ENCODE assay signal across 13 cellular contexts in genomic region chr2:189582140-189582825, GRCh38. TPM values are rescaled to one million over a fixed set of nuclear protein-coding genes. Genes with fewer than 3 reads are reported as not detected.
A peak's percentile ranks its signal among the peaks of the same experiment; 100 is the strongest.
DNase-seq lines count a peak whose midpoint lies in the region; ATAC-seq and TF ChIP-seq lines count a peak whose summit lies in the region.
"Had no signal": no experiment of that assay in that cellular context is flagged by ENCODE, and none has a peak within 500 bp of the region (broad histone marks: within the 10 kb centered on the region; RNA-seq: fewer than 3 reads in every experiment).

No MANE protein-coding gene starts in this region.

- no peak overlapping the region for H3K27ac Mint-ChIP-seq in activated naive CD8-positive, alpha-beta T cell treated with anti-CD3 and anti-CD28 coated beads, Interleukin-2, amount 50 U/mL, for 24 hours
- H3K27ac Mint-ChIP-seq in naive thymus-derived CD4-positive, alpha-beta T cell, result peak overlapping the region in 5 of 9 donors; percentile 31 to 98 (median 78)

- peaks cover 47% of the 10 kb centered on the region for H3K4me1 ChIP-seq in left ventricle myocardium inferior
- H3K4me1 ChIP-seq in naive thymus-derived CD4-positive, alpha-beta T cell (ENCODE audit: control insufficient read depth in 2 of 2, insufficient read depth in 2 of 2, low read length in 2 of 2), result peaks cover 0 to 8% of the 10 kb centered on the region in 2 donors
- H3K4me1 ChIP-seq in upper lobe of left lung, result peaks cover 7 to 38% (median 16%) of the 10 kb centered on the region in 4 donors

- ATAC-seq in left ventricle myocardium superior, result no peak
- ATAC-seq in activated naive CD8-positive, alpha-beta T cell treated with anti-CD3 and anti-CD28 coated beads, Interleukin-2, amount 50 U/mL, for 24 hours, result no peak
- ATAC-seq in naive thymus-derived CD4-positive, alpha-beta T cell, result no peak
- no peak for ATAC-seq in upper lobe of left lung (ENCODE audit: low FRiP score in 2 of 2)
- ATAC-seq in SK-N-SH treated with all-trans-retinoic acid at 6 μM for 48 hours, result no peak
- no peak for ATAC-seq in HG02798 (IDR thresholded peaks at IDR 0.05; ENCODE audit: poor library complexity, unreplicated experiment)

- POLR2A ChIA-PET in naive thymus-derived CD4-positive, alpha-beta T cell (lab: Charles Lee), result interaction anchor here (2.4 kb wide), 1 partner anchor 17 kb away, joined by 12 read pairs; no protein-coding TSS in a partner anchor

- peak overlapping the region; percentile 86 for H3K4me3 ChIP-seq in left ventricle myocardium inferior
- H3K4me3 ChIP-seq in naive thymus-derived CD4-positive, alpha-beta T cell (ENCODE audit: low read length), result no peak overlapping the region
- H3K4me3 ChIP-seq in upper lobe of left lung, result no peak overlapping the region
- H3K4me3 ChIP-seq: GM23248 had no signal

- CTCF ChIA-PET in naive thymus-derived CD4-positive, alpha-beta T cell (lab: Charles Lee), result interaction anchor here (1.3 kb wide), 1 partner anchor 80 kb away, joined by 3 read pairs; no protein-coding TSS in a partner anchor

- H3K36me3 ChIP-seq in left ventricle myocardium inferior, result no peaks in the 10 kb centered on the region
- no peaks in the 10 kb centered on the region for H3K36me3 ChIP-seq in naive thymus-derived CD4-positive, alpha-beta T cell (ENCODE audit: control insufficient read depth in 2 of 3, insufficient read depth in 3 of 3, low read length in 3 of 3)
- no peaks in the 10 kb centered on the region for H3K36me3 ChIP-seq in upper lobe of left lung
- H3K36me3 ChIP-seq: pancreas had no signal

- H3K36me3 Mint-ChIP-seq in activated naive CD8-positive, alpha-beta T cell treated with anti-CD3 and anti-CD28 coated beads, Interleukin-2, amount 50 U/mL, for 24 hours (ENCODE audit: low read depth), result no peaks in the 10 kb centered on the region
- H3K36me3 Mint-ChIP-seq in naive thymus-derived CD4-positive, alpha-beta T cell, result peaks cover 0 to 7% (median 0%) of the 10 kb centered on the region in 5 donors

- intact Hi-C loops in left ventricle myocardium inferior (cut with micrococcal nuclease), result no loop called here
- intact Hi-C loops in left ventricle myocardium superior (cut with micrococcal nuclease), result no loop called here
- intact Hi-C loops in naive thymus-derived CD4-positive, alpha-beta T cell (cut with micrococcal nuclease), result loop anchor here in 1 of 2 donors (5.0 to 10.0 kb wide), 2 partner anchors 280 to 1303 kb away; partner anchors contain the start of gene GLS

- WGBS in upper lobe of left lung, 2 donors, result 66 to 77% methylated on average over 6 of the region's 6 CpGs

- H3K27ac ChIP-seq in left ventricle myocardium inferior (replicated peaks), result peak overlapping the region; percentile 99
- no peak overlapping the region for H3K27ac ChIP-seq in naive thymus-derived CD4-positive, alpha-beta T cell (ENCODE audit: low read depth, low read length)
- peak overlapping the region; percentile 87 to 95 (median 94) for H3K27ac ChIP-seq in upper lobe of left lung
- H3K27ac ChIP-seq: GM23248 had no signal

- TF ChIP-seq POLR2A in upper lobe of left lung (IDR thresholded peaks at IDR 0.05), result no peak

- peak overlapping the region; percentile 62 for H3K4me3 Mint-ChIP-seq in activated naive CD8-positive, alpha-beta T cell treated with anti-CD3 and anti-CD28 coated beads, Interleukin-2, amount 50 U/mL, for 24 hours
- H3K4me3 Mint-ChIP-seq in naive thymus-derived CD4-positive, alpha-beta T cell, result peak overlapping the region; percentile 46 to 100 (median 92)

- H3K27me3 Mint-ChIP-seq in activated naive CD8-positive, alpha-beta T cell treated with anti-CD3 and anti-CD28 coated beads, Interleukin-2, amount 50 U/mL, for 24 hours, result peaks cover 35% of the 10 kb centered on the region
- peaks cover 0 to 48% (median 0%) of the 10 kb centered on the region in 5 donors for H3K27me3 Mint-ChIP-seq in naive thymus-derived CD4-positive, alpha-beta T cell

- no peaks in the 10 kb centered on the region for H3K9me3 Mint-ChIP-seq in activated naive CD8-positive, alpha-beta T cell treated with anti-CD3 and anti-CD28 coated beads, Interleukin-2, amount 50 U/mL, for 24 hours
- no peaks in the 10 kb centered on the region for H3K9me3 Mint-ChIP-seq in naive thymus-derived CD4-positive, alpha-beta T cell

- H3K9me3 ChIP-seq in left ventricle myocardium inferior (replicated peaks) (no peaks in the 10 kb centered on the region), upper lobe of left lung (no peaks in the 10 kb centered on the region)
- no peaks in the 10 kb centered on the region for H3K9me3 ChIP-seq in naive thymus-derived CD4-positive, alpha-beta T cell (ENCODE audit: control insufficient read depth in 2 of 3, low read length in 3 of 3)
- H3K9me3 ChIP-seq: pancreas had no signal

- peaks cover 22% of the 10 kb centered on the region for H3K4me1 Mint-ChIP-seq in activated naive CD8-positive, alpha-beta T cell treated with anti-CD3 and anti-CD28 coated beads, Interleukin-2, amount 50 U/mL, for 24 hours
- H3K4me1 Mint-ChIP-seq in naive thymus-derived CD4-positive, alpha-beta T cell, result peaks cover 23 to 48% (median 41%) of the 10 kb centered on the region in 7 donors

- DNase-seq in left ventricle myocardium inferior (no peak), left ventricle myocardium superior (no peak), upper lobe of left lung (no peak), epidermal melanocyte (ENCODE audit: insufficient read length, low spot score) (no peak)
- DNase-seq in activated naive CD8-positive, alpha-beta T cell treated with anti-CD3 and anti-CD28 coated beads, Interleukin-2, amount 50 U/mL, for 24 hours, result no peak
- no peak for DNase-seq in naive thymus-derived CD4-positive, alpha-beta T cell
- DNase-seq: effector CD4-positive, alpha-beta T cell; GM23248; NCI-H2227 treated with DMSO at 0.1 percent for 48 hours; SW 1271 had no signal

- TF ChIP-seq CTCF in left ventricle myocardium inferior (IDR thresholded peaks at IDR 0.05; ENCODE audit: borderline replicate concordance), result no peak
- TF ChIP-seq CTCF in upper lobe of left lung (IDR thresholded peaks at IDR 0.05), result no peak

- no peak for TF ChIP-seq EP300 in upper lobe of left lung (IDR thresholded peaks at IDR 0.05)

- H3K27me3 ChIP-seq in left ventricle myocardium inferior (ENCODE audit: low read depth), result no peaks in the 10 kb centered on the region
- H3K27me3 ChIP-seq in naive thymus-derived CD4-positive, alpha-beta T cell (ENCODE audit: control insufficient read depth in 2 of 2, insufficient read depth in 2 of 2, low read length in 2 of 2), result peaks cover 0 to 5% of the 10 kb centered on the region in 2 donors
- H3K27me3 ChIP-seq in upper lobe of left lung, result no peaks in the 10 kb centered on the region
- H3K27me3 ChIP-seq: pancreas had no signal

TF ChIP-seq in SK-N-SH treated with all-trans-retinoic acid at 6 μM for 48 hours, 23 proteins besides CTCF, POLR2A, EP300 and RAD21 (continues in another document):
- TF ChIP-seq ESRRG (CRISPR knock-in tag; IDR thresholded peaks at IDR 0.05) (no peak), ARNTL (CRISPR knock-in tag; IDR thresholded peaks at IDR 0.05; ENCODE audit: borderline replicate concordance, low read depth) (no peak), ZNF70 (CRISPR knock-in tag; IDR thresholded peaks at IDR 0.05) (no peak), ZNF565 (CRISPR knock-in tag; conservative IDR thresholded peaks at IDR 0.05; ENCODE audit: low read depth) (no peak), ZNF8 (CRISPR knock-in tag; IDR thresholded peaks at IDR 0.05) (no peak), BACH2 (CRISPR knock-in tag; IDR thresholded peaks at IDR 0.05; ENCODE audit: borderline replicate concordance) (no peak), OSR1 (CRISPR knock-in tag; IDR thresholded peaks at IDR 0.05) (no peak), ISL1 (CRISPR knock-in tag; IDR thresholded peaks at IDR 0.05) (no peak), SNAI2 (CRISPR knock-in tag; IDR thresholded peaks at IDR 0.05) (no peak), GLIS3 (CRISPR knock-in tag; IDR thresholded peaks at IDR 0.05) (no peak), PATZ1 (CRISPR knock-in tag; IDR thresholded peaks at IDR 0.05; ENCODE audit: borderline replicate concordance) (no peak), POU6F1 (CRISPR knock-in tag; IDR thresholded peaks at IDR 0.05; ENCODE audit: borderline replicate concordance, low read depth) (no peak), ZFP30 (CRISPR knock-in tag; IDR thresholded peaks at IDR 0.05) (no peak)

RNA-seq across cellular contexts. Expression of gene SLC40A1, which starts 1.7 kb away (rescaled TPM):
- total RNA-seq in left ventricle myocardium inferior (44.0 TPM), left ventricle myocardium superior (57.5 TPM), upper lobe of left lung (100 to 1,000 TPM in 5 of 6 donors, 10 to 100 TPM in 1; 67.4 to 154 (median 131) TPM)
- total RNA-seq in naive thymus-derived CD4-positive, alpha-beta T cell, result 10 to 100 TPM in 4 of 5 experiments, 1 to 10 TPM in 1; 4.2 to 38.0 (median 24.4) TPM
- polyA plus RNA-seq in naive thymus-derived CD4-positive, alpha-beta T cell, result 100 to 1,000 TPM; 101 to 117 TPM
- total RNA-seq: GM23248 had no signal
